1 cellular context compared by ENCODE assay signal in the genomic region with DNA sequence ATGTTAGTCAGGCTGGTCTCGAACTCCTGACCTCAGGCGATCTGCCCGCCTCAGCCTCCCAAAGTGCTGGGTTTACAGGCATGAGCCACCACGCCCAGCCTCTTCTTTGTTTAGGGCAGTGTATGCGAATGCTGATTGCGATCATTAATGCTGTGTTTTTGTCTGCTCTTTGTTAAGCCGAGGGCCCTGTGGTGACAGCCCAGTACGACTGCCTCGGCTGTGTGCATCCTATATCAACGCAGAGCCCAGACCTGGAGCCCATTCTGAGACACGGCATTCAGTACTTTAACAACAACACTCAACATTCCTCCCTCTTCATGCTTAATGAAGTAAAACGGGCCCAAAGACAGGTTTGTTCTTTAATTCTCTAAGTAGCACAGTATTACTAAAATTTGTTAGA.
TF ChIP-seq lines count a peak whose summit lies in the region.

No MANE protein-coding gene starts in this region.

TF ChIP-seq in K562, 482 proteins besides CTCF, POLR2A, EP300 and RAD21:
- TF ChIP-seq ZNF431 (CRISPR knock-in tag; IDR thresholded peaks at IDR 0.05) (no peak), ZFP30 (CRISPR knock-in tag; IDR thresholded peaks at IDR 0.05; ENCODE audit: borderline replicate concordance) (no peak), ESRRB (CRISPR knock-in tag; IDR thresholded peaks at IDR 0.05; ENCODE audit: borderline replicate concordance) (no peak), SREBF1 (IDR thresholded peaks at IDR 0.05; ENCODE audit: borderline replicate concordance, low read depth, low read length) (no peak), RHOXF2B (CRISPR knock-in tag; conservative IDR thresholded peaks at IDR 0.05) (no peak), HNRNPH1 (optimal IDR thresholded peaks at IDR 0.05; ENCODE audit: low read depth, low read length) (no peak), SMAD1 (IDR thresholded peaks at IDR 0.05; ENCODE audit: low read depth, low read length, partially characterized antibody) (no peak), TAF9B (IDR thresholded peaks at IDR 0.05; ENCODE audit: partially characterized antibody) (no peak), POLR2G (IDR thresholded peaks at IDR 0.05; ENCODE audit: low read depth, low read length) (no peak)
- TF ChIP-seq, protein P1, sequence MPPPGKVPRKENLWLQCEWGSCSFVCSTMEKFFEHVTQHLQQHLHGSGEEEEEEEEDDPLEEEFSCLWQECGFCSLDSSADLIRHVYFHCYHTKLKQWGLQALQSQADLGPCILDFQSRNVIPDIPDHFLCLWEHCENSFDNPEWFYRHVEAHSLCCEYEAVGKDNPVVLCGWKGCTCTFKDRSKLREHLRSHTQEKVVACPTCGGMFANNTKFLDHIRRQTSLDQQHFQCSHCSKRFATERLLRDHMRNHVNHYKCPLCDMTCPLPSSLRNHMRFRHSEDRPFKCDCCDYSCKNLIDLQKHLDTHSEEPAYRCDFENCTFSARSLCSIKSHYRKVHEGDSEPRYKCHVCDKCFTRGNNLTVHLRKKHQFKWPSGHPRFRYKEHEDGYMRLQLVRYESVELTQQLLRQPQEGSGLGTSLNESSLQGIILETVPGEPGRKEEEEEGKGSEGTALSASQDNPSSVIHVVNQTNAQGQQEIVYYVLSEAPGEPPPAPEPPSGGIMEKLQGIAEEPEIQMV (tag; conservative IDR thresholded peaks at IDR 0.05; ENCODE audit: low read depth), result no peak
- TF ChIP-seq, protein P2, sequence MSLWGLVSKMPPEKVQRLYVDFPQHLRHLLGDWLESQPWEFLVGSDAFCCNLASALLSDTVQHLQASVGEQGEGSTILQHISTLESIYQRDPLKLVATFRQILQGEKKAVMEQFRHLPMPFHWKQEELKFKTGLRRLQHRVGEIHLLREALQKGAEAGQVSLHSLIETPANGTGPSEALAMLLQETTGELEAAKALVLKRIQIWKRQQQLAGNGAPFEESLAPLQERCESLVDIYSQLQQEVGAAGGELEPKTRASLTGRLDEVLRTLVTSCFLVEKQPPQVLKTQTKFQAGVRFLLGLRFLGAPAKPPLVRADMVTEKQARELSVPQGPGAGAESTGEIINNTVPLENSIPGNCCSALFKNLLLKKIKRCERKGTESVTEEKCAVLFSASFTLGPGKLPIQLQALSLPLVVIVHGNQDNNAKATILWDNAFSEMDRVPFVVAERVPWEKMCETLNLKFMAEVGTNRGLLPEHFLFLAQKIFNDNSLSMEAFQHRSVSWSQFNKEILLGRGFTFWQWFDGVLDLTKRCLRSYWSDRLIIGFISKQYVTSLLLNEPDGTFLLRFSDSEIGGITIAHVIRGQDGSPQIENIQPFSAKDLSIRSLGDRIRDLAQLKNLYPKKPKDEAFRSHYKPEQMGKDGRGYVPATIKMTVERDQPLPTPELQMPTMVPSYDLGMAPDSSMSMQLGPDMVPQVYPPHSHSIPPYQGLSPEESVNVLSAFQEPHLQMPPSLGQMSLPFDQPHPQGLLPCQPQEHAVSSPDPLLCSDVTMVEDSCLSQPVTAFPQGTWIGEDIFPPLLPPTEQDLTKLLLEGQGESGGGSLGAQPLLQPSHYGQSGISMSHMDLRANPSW (CRISPR knock-in tag; IDR thresholded peaks at IDR 0.05), result no peak
- TF ChIP-seq, protein P3, sequence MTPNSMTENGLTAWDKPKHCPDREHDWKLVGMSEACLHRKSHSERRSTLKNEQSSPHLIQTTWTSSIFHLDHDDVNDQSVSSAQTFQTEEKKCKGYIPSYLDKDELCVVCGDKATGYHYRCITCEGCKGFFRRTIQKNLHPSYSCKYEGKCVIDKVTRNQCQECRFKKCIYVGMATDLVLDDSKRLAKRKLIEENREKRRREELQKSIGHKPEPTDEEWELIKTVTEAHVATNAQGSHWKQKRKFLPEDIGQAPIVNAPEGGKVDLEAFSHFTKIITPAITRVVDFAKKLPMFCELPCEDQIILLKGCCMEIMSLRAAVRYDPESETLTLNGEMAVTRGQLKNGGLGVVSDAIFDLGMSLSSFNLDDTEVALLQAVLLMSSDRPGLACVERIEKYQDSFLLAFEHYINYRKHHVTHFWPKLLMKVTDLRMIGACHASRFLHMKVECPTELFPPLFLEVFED (CRISPR knock-in tag; conservative IDR thresholded peaks at IDR 0.05), result no peak
- TF ChIP-seq, protein P4, sequence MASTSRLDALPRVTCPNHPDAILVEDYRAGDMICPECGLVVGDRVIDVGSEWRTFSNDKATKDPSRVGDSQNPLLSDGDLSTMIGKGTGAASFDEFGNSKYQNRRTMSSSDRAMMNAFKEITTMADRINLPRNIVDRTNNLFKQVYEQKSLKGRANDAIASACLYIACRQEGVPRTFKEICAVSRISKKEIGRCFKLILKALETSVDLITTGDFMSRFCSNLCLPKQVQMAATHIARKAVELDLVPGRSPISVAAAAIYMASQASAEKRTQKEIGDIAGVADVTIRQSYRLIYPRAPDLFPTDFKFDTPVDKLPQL (IDR thresholded peaks at IDR 0.05; ENCODE audit: extremely low read depth, insufficient read length), result no peak
